1 cellular context compared by ENCODE assay signal in the genomic region with DNA sequence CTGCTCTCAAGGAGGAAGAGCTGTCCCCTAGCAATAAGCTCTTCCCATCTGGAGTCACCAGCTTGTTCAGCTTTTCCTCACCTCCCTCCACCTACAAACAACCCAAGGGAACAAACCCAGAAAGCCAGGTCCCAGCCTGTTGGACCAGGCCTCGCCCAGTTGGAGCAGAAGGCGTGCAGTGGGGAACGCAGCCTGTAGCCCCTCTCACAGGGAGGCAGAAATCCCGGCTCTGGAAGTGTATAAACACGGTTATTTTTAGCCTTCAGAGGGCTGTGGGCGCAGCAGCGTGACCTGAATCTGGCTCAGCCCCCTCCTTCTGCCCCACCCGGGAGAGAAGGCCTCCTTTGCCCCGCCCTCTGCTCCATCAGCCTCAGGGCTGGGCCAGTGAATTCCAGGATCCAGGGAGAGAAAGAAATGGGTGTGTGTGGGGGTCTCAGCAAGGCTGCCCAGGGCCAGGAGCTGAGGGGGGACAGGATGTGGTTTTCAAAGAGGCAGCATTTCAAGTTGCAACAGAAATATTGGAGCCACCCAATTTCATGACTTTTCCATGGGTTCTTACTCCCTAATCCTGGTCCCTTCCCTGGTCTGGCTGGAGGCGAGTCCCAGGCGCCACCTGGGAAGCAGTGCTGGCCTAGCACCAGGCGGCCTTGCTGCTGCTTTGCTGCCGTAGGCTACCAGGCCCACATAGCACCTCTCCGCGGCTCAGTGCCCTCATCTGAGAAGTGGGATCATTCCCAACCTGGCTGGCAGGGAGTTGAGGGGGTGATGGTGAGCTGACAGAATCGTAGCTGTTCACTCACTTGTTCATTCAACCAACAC.
TF ChIP-seq lines count a peak whose summit lies in the region.

No MANE protein-coding gene starts in this region.

TF ChIP-seq in GM23338, 12 proteins besides CTCF, POLR2A, EP300 and RAD21 (continued from another document):
- TF ChIP-seq, protein P1, sequence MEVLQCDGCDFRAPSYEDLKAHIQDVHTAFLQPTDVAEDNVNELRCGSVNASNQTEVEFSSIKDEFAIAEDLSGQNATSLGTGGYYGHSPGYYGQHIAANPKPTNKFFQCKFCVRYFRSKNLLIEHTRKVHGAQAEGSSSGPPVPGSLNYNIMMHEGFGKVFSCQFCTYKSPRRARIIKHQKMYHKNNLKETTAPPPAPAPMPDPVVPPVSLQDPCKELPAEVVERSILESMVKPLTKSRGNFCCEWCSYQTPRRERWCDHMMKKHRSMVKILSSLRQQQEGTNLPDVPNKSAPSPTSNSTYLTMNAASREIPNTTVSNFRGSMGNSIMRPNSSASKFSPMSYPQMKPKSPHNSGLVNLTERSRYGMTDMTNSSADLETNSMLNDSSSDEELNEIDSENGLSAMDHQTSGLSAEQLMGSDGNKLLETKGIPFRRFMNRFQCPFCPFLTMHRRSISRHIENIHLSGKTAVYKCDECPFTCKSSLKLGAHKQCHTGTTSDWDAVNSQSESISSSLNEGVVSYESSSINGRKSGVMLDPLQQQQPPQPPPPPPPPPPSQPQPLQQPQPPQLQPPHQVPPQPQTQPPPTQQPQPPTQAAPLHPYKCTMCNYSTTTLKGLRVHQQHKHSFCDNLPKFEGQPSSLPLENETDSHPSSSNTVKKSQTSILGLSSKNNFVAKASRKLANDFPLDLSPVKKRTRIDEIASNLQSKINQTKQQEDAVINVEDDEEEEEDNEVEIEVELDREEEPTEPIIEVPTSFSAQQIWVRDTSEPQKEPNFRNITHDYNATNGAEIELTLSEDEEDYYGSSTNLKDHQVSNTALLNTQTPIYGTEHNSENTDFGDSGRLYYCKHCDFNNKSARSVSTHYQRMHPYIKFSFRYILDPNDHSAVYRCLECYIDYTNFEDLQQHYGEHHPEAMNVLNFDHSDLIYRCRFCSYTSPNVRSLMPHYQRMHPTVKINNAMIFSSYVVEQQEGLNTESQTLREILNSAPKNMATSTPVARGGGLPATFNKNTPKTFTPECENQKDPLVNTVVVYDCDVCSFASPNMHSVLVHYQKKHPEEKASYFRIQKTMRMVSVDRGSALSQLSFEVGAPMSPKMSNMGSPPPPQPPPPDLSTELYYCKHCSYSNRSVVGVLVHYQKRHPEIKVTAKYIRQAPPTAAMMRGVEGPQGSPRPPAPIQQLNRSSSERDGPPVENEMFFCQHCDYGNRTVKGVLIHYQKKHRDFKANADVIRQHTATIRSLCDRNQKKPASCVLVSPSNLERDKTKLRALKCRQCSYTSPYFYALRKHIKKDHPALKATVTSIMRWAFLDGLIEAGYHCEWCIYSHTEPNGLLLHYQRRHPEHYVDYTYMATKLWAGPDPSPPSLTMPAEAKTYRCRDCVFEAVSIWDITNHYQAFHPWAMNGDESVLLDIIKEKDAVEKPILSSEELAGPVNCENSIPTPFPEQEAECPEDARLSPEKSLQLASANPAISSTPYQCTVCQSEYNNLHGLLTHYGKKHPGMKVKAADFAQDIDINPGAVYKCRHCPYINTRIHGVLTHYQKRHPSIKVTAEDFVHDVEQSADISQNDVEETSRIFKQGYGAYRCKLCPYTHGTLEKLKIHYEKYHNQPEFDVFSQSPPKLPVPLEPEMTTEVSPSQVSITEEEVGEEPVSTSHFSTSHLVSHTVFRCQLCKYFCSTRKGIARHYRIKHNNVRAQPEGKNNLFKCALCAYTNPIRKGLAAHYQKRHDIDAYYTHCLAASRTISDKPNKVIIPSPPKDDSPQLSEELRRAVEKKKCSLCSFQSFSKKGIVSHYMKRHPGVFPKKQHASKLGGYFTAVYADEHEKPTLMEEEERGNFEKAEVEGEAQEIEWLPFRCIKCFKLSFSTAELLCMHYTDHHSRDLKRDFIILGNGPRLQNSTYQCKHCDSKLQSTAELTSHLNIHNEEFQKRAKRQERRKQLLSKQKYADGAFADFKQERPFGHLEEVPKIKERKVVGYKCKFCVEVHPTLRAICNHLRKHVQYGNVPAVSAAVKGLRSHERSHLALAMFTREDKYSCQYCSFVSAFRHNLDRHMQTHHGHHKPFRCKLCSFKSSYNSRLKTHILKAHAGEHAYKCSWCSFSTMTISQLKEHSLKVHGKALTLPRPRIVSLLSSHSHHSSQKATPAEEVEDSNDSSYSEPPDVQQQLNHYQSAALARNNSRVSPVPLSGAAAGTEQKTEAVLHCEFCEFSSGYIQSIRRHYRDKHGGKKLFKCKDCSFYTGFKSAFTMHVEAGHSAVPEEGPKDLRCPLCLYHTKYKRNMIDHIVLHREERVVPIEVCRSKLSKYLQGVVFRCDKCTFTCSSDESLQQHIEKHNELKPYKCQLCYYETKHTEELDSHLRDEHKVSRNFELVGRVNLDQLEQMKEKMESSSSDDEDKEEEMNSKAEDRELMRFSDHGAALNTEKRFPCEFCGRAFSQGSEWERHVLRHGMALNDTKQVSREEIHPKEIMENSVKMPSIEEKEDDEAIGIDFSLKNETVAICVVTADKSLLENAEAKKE (CRISPR knock-in tag; IDR thresholded peaks at IDR 0.05), result no peak
- no peak for TF ChIP-seq CREB1 (CRISPR knock-in tag; IDR thresholded peaks at IDR 0.05; ENCODE audit: low read depth)
